Comparison of ENCODE assay signal across 9 cellular contexts in the genomic region with DNA sequence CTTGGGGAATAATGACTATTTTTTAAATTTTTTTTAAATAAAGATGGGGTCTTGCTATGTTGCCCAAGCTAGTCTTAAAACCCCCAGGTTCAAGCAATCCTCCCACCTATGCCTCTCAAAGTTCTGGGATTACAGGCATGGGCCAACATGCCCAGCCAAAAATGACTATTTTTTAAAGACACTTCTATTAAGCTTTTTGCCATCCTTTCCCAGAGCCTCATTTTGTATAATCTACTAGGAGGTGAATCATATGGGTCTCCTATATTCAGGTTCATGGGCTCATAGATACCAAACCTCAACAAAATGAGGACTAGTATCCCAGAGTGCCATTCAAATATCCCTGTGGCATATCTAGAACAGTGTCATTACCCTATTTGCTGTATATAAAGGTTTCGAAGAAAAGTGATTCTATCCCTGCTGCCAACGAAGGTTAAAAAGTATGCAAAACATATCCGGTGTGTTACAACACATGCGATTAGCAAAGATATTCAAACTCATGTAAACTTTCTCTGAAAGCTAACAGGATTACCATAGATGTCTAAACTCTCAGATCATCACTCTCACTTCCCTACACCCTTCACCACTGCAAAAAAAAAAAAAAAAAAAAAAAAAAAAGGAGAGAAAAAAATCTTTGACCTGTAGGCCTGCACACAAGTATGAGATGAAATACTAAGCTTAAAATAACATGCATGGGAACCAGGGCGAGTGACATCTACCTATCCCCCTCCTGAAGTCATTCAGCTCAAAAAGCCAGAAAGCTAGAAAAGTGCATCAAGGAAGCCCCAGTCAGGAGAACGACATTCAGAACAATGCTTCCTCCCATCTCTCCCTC. TPM values are rescaled to one million over a fixed set of nuclear protein-coding genes. Genes with fewer than 3 reads are reported as not detected.
DNase-seq lines count a peak whose midpoint lies in the region; ATAC-seq, FAIRE-seq and TF ChIP-seq lines count a peak whose summit lies in the region.
"Had no signal": no experiment of that assay in that cellular context is flagged by ENCODE, and none has a peak within 500 bp of the region (broad histone marks: within the 10 kb centered on the region; RNA-seq: fewer than 3 reads in every experiment).

No MANE protein-coding gene starts in this region.

- TF ChIP-seq CTCF in OCI-LY7 (conservative IDR thresholded peaks at IDR 0.05; ENCODE audit: low read length), result no peak

- peak; percentile 67 for DNase-seq in OCI-LY7 (ENCODE audit: low spot score)
- DNase-seq in naive thymus-derived CD4-positive, alpha-beta T cell, result no peak
- no peak for DNase-seq in Ammon's horn (ENCODE audit: low spot score)
- no peak for DNase-seq in small intestine
- no peak for DNase-seq in T1000 (lab: John Stamatoyannopoulos, UW)
- no peak for DNase-seq in SHP77 treated with DMSO at 0.1 percent for 48 hours (lab: John Stamatoyannopoulos, UW)

- POLR2A ChIA-PET in OCI-LY7 (lab: Charles Lee), result interaction anchor here (0.6 to 1.7 kb wide), 6 partner anchors 11 to 435 kb away, joined by 3 to 4 read pairs (median 3); no protein-coding TSS in a partner anchor
- POLR2A ChIA-PET in naive thymus-derived CD4-positive, alpha-beta T cell (lab: Charles Lee), result interaction anchor here (0.7 to 4.9 kb wide), 12 partner anchors 10 to 104 kb away, joined by 3 to 47 read pairs (median 8); no protein-coding TSS in a partner anchor

- 61 to 85% (median 81%) methylated on average over 6 of the region's 6 CpGs for WGBS in small intestine, 3 donors

- peaks cover 92% of the 10 kb centered on the region for H3K36me3 ChIP-seq in OCI-LY7 (ENCODE audit: insufficient read depth, low read length)
- H3K36me3 ChIP-seq in naive thymus-derived CD4-positive, alpha-beta T cell (ENCODE audit: control insufficient read depth in 2 of 3, insufficient read depth in 3 of 3, low read length in 3 of 3), result peaks cover 0 to 3% (median 0%) of the 10 kb centered on the region in 3 experiments
- peaks cover 0 to 6% of the 10 kb centered on the region in 2 donors for H3K36me3 ChIP-seq in small intestine (ENCODE audit: control insufficient read depth in 2 of 2, insufficient read depth in 2 of 2, low read length in 2 of 2)

- H3K27me3 ChIP-seq in naive thymus-derived CD4-positive, alpha-beta T cell (ENCODE audit: control insufficient read depth in 2 of 2, insufficient read depth in 2 of 2, low read length in 2 of 2), result no peaks in the 10 kb centered on the region
- no peaks in the 10 kb centered on the region for H3K27me3 ChIP-seq in small intestine (ENCODE audit: control insufficient read depth in 2 of 2, insufficient read depth in 2 of 2, low read length in 2 of 2)

- no peak for FAIRE-seq in small intestine (lab: Jason Lieb, UNC)
- FAIRE-seq: bronchial epithelial cell had no signal

- peaks cover 18% of the 10 kb centered on the region for H4K20me1 ChIP-seq in OCI-LY7 (ENCODE audit: insufficient read depth, low read length)

- peaks cover 0 to 2% (median 0%) of the 10 kb centered on the region in 11 donors for H3K9me3 Mint-ChIP-seq in naive thymus-derived CD4-positive, alpha-beta T cell

- no TSS peak for BruUV-seq in OCI-LY7 (replicated peaks; lab: Mats Ljungman, UMichigan)

- H3K9me3 ChIP-seq in OCI-LY7 (ENCODE audit: low read length) (peaks cover 15% of the 10 kb centered on the region), small intestine (ENCODE audit: control insufficient read depth, low read depth) (no peaks in the 10 kb centered on the region)
- no peaks in the 10 kb centered on the region for H3K9me3 ChIP-seq in naive thymus-derived CD4-positive, alpha-beta T cell (ENCODE audit: control insufficient read depth in 2 of 3, low read length in 3 of 3)

- peak overlapping the region; percentile 56 for H3K4me2 ChIP-seq in OCI-LY7 (ENCODE audit: low read length)

- H3K4me1 ChIP-seq in OCI-LY7 (ENCODE audit: insufficient read depth, low read length, poor library complexity, severe bottlenecking) (peaks cover 47% of the 10 kb centered on the region), small intestine (ENCODE audit: control insufficient read depth in 2 of 2, insufficient read depth in 1 of 2, low read depth in 1 of 2, low read length in 1 of 2) (peaks cover 0 to 19% of the 10 kb centered on the region in 2 donors)
- peaks cover 64 to 79% of the 10 kb centered on the region in 2 donors for H3K4me1 ChIP-seq in naive thymus-derived CD4-positive, alpha-beta T cell (ENCODE audit: control insufficient read depth in 2 of 2, insufficient read depth in 2 of 2, low read length in 2 of 2)

- CTCF ChIA-PET in OCI-LY7 (lab: Charles Lee; ENCODE audit: unreplicated experiment), result no interaction called here
- CTCF ChIA-PET in naive thymus-derived CD4-positive, alpha-beta T cell (lab: Charles Lee), result interaction anchor here (1.0 to 1.6 kb wide), 5 partner anchors 9 to 47 kb away, joined by 3 to 5 read pairs (median 4); no protein-coding TSS in a partner anchor

- no peak overlapping the region for H2AFZ ChIP-seq in OCI-LY7 (ENCODE audit: low read length)

- no peaks in the 10 kb centered on the region for H3K9me2 ChIP-seq in OCI-LY7 (ENCODE audit: insufficient read depth, low read length)

- ATAC-seq in GM18907 (IDR thresholded peaks at IDR 0.05; ENCODE audit: unreplicated experiment) (peak; percentile 70), HG02759 (IDR thresholded peaks at IDR 0.05; ENCODE audit: unreplicated experiment) (peak; percentile 65)
- peak; percentile 10 for ATAC-seq in naive thymus-derived CD4-positive, alpha-beta T cell

- no peaks in the 10 kb centered on the region for H3K27me3 Mint-ChIP-seq in naive thymus-derived CD4-positive, alpha-beta T cell

- H3K27ac ChIP-seq in OCI-LY7 (ENCODE audit: low read depth, low read length, poor library complexity, severe bottlenecking), result peak overlapping the region; percentile 42
- peak overlapping the region; percentile 66 for H3K27ac ChIP-seq in naive thymus-derived CD4-positive, alpha-beta T cell (ENCODE audit: low read depth, low read length)
- H3K27ac ChIP-seq in small intestine (ENCODE audit: low read depth in 1 of 2, low read length in 1 of 2), result peak overlapping the region in 1 of 2 donors; percentile 56

- H3K36me3 Mint-ChIP-seq in naive thymus-derived CD4-positive, alpha-beta T cell, result peaks cover 0 to 48% (median 26%) of the 10 kb centered on the region in 5 donors

- peaks cover 98% of the 10 kb centered on the region for H3K79me2 ChIP-seq in OCI-LY7 (ENCODE audit: insufficient read depth, low read depth, low read length)

- intact Hi-C loops in OCI-LY7 (cut with micrococcal nuclease; ENCODE audit: unreplicated experiment), result no loop called here
- intact Hi-C loops in naive thymus-derived CD4-positive, alpha-beta T cell (cut with micrococcal nuclease), result no loop called here

- H3K4me1 Mint-ChIP-seq in naive thymus-derived CD4-positive, alpha-beta T cell, result peaks cover 74 to 97% (median 91%) of the 10 kb centered on the region in 7 donors

- H3K4me3 ChIP-seq in OCI-LY7 (ENCODE audit: low read depth, low read length, poor library complexity, severe bottlenecking) (peak overlapping the region; percentile 11), small intestine (ENCODE audit: low read depth in 1 of 2, low read length in 2 of 2) (peak overlapping the region in 1 of 2 donors; percentile 9)
- peak overlapping the region; percentile 30 for H3K4me3 ChIP-seq in naive thymus-derived CD4-positive, alpha-beta T cell (ENCODE audit: low read length)

- H3K27ac Mint-ChIP-seq in naive thymus-derived CD4-positive, alpha-beta T cell, result peak overlapping the region; percentile 75 to 95 (median 90)

- H3K4me3 Mint-ChIP-seq in naive thymus-derived CD4-positive, alpha-beta T cell, result peak overlapping the region; percentile 64 to 81 (median 73)

RNA-seq across cellular contexts. Expression of a gene that starts 23.5 kb away (rescaled TPM):
- total RNA-seq in OCI-LY7 (2014; rRNA removed; shearing (Covaris generic)), result 110 and 130 TPM in 2 replicates
- total RNA-seq in OCI-LY7 (2022), result 167 and 186 TPM in 2 replicates
- 100 to 1,000 TPM; 232 to 437 (median 385) TPM for total RNA-seq in naive thymus-derived CD4-positive, alpha-beta T cell
- 100 to 1,000 TPM in 1 of 2 donors, 10 to 100 TPM in 1; 89.5 to 144 TPM for polyA plus RNA-seq in naive thymus-derived CD4-positive, alpha-beta T cell
- polyA plus RNA-seq in small intestine, result 10 to 100 TPM; 52.3 to 78.1 (median 61.0) TPM

Comparison
In these comparisons a context has a peak if more than half of its experiments do, and no peak if none do; other contexts are left out.
1. ATAC-seq: peak in every context shown above with its lines; median percentile 70 in GM18907; 65 in HG02759; 10 in naive thymus-derived CD4-positive, alpha-beta T cell.